ENCODE assay signal across 38 cellular contexts in genomic region chr20:2365091-2365490, GRCh38. TPM values are rescaled to one million over a fixed set of nuclear protein-coding genes. Genes with fewer than 3 reads are reported as not detected.
"Had no signal": no experiment of that assay in that cellular context is flagged by ENCODE, and none has a peak within 500 bp of the region (broad histone marks: within the 10 kb centered on the region; RNA-seq: fewer than 3 reads in every experiment).

No MANE protein-coding gene starts in this region.

- H3K4me3 ChIP-seq: MG63 had no signal

- DNase-seq: Karpas-422, Kasumi-1, MM.1S, MV-4-11, NCI-H1048, NCI-H1092, NCI-H1092 treated with DMSO at 0.1 percent for 48 hours, NCI-H1105, NCI-H1105 treated with DMSO at 0.1 percent for 48 hours, NCI-H1417, NCI-H1417 treated with DMSO at 0.1 percent for 48 hours, NCI-H1436, NCI-H1436 treated with DMSO at 0.1 percent for 48 hours, NCI-H146, NCI-H1694, NCI-H1694 treated with DMSO at 0.1 percent for 48 hours, NCI-H187, NCI-H187 treated with DMSO at 0.1 percent for 48 hours, NCI-H1930, NCI-H2029, NCI-H2029 treated with DMSO at 0.1 percent for 48 hours, NCI-H2081, NCI-H2081 treated with DMSO at 0.1 percent for 48 hours, NCI-H2107, NCI-H2171, NCI-H2171 treated with DMSO at 0.1 percent for 48 hours, NCI-H2227 treated with DMSO at 0.1 percent for 48 hours, NCI-H226, NCI-H345, NCI-H446, NCI-H446 treated with DMSO at 0.1 percent for 48 hours, NCI-H510A had no signal

- H3K4me2 ChIP-seq: KMS-11 had no signal

- H3K27ac ChIP-seq: KMS-11 had no signal

- H3K36me3 ChIP-seq: MG63 had no signal

- H3K9ac ChIP-seq: KMS-11 had no signal

- H3K27me3 ChIP-seq: MG63 had no signal

RNA-seq across cellular contexts. Expression of gene TGM6, which starts 15.6 kb away (rescaled TPM):
- total RNA-seq: LHCN-M2, M059J, MCF 10A, NCI-H460 had no signal
